ENCODE assay signal across 22 cellular contexts in genomic region chr1:28966617-28967016, GRCh38. TPM values are rescaled to one million over a fixed set of nuclear protein-coding genes. Genes with fewer than 3 reads are reported as not detected.
A peak's percentile ranks its signal among the peaks of the same experiment; 100 is the strongest.
DNase-seq lines count a peak whose midpoint lies in the region; ATAC-seq and TF ChIP-seq lines count a peak whose summit lies in the region.
"Had no signal": no experiment of that assay in that cellular context is flagged by ENCODE, and none has a peak within 500 bp of the region (broad histone marks: within the 10 kb centered on the region; RNA-seq: fewer than 3 reads in every experiment).

No MANE protein-coding gene starts in this region.

- H3K9me3 Mint-ChIP-seq in CD4-positive, alpha-beta memory T cell: no peaks in the 10 kb centered on the region
- no peaks in the 10 kb centered on the region for H3K9me3 Mint-ChIP-seq in endothelial cell (ENCODE audit: unreplicated experiment)
- no peaks in the 10 kb centered on the region for H3K9me3 Mint-ChIP-seq in naive thymus-derived CD4-positive, alpha-beta T cell
- H3K9me3 Mint-ChIP-seq: activated naive CD8-positive, alpha-beta T cell treated with anti-CD3 and anti-CD28 coated beads for 36 hours; activated T-helper 17 cell treated with anti-CD3 and anti-CD28 coated beads, Interleukin-2, amount 50 U/mL, for 72 hours; stimulated activated naive CD8-positive, alpha-beta T cell treated with anti-CD3 and anti-CD28 coated beads, Interleukin-15, Interleukin-2, amounts not matched to agents 100 ng/mL and 50 ng/mL, for 24 hours; T-helper 2 cell treated with Interferon-gamma antibody and Interleukin-4, amounts not matched to agents 5 μg/mL and 100 μg/mL, for 36 hours had no signal

- peaks cover 51% of the 10 kb centered on the region for H3K4me1 ChIP-seq in CD4-positive, alpha-beta memory T cell (ENCODE audit: insufficient read depth, low read length)
- H3K4me1 ChIP-seq in naive thymus-derived CD4-positive, alpha-beta T cell (ENCODE audit: control insufficient read depth in 2 of 2, insufficient read depth in 2 of 2, low read length in 2 of 2): peaks cover 9 to 19% of the 10 kb centered on the region in 2 donors
- H3K4me1 ChIP-seq in heart right ventricle: peaks cover 0 to 13% (median 0%) of the 10 kb centered on the region in 9 donors
- H3K4me1 ChIP-seq: sigmoid colon had no signal

- DNase-seq in CD4-positive, alpha-beta memory T cell: no peak
- peak; percentile 34 for DNase-seq in HT-29 (ENCODE audit: low spot score)
- DNase-seq in endothelial cell (ENCODE audit: low spot score): no peak
- DNase-seq in naive thymus-derived CD4-positive, alpha-beta T cell: no peak
- no peak for DNase-seq in heart right ventricle
- DNase-seq: activated CD4-positive, alpha-beta T cell treated with anti-CD3 and anti-CD28 coated beads for 48 hours; activated naive CD8-positive, alpha-beta T cell treated with anti-CD3 and anti-CD28 coated beads for 36 hours; DMS79 treated with DMSO at 0.1 percent for 48 hours; GOT3; NCI-H1105; NCI-H2029 treated with DMSO at 0.1 percent for 48 hours; NCI-H226; NCI-H748 treated with DMSO at 0.1 percent for 48 hours; RPMI8226; sigmoid colon had no signal

- H3K4me1 Mint-ChIP-seq in CD4-positive, alpha-beta memory T cell: peaks cover 41 to 74% (median 57%) of the 10 kb centered on the region in 4 donors
- H3K4me1 Mint-ChIP-seq in endothelial cell (ENCODE audit: unreplicated experiment): peaks cover 11% of the 10 kb centered on the region
- peaks cover 25 to 88% (median 64%) of the 10 kb centered on the region in 7 donors for H3K4me1 Mint-ChIP-seq in naive thymus-derived CD4-positive, alpha-beta T cell

- CTCF ChIA-PET in CD4-positive, alpha-beta memory T cell (lab: Charles Lee; ENCODE audit: partially characterized antibody): no interaction called here
- CTCF ChIA-PET in naive thymus-derived CD4-positive, alpha-beta T cell (lab: Charles Lee): no interaction called here

- no peaks in the 10 kb centered on the region for H3K27me3 ChIP-seq in CD4-positive, alpha-beta memory T cell (ENCODE audit: insufficient read depth, low read length)
- H3K27me3 ChIP-seq in naive thymus-derived CD4-positive, alpha-beta T cell (ENCODE audit: control insufficient read depth in 2 of 2, insufficient read depth in 2 of 2, low read length in 2 of 2): no peaks in the 10 kb centered on the region
- H3K27me3 ChIP-seq in heart right ventricle: no peaks in the 10 kb centered on the region
- H3K27me3 ChIP-seq: sigmoid colon, vagina had no signal

- ATAC-seq in naive thymus-derived CD4-positive, alpha-beta T cell: no peak
- ATAC-seq in GM21367 (IDR thresholded peaks at IDR 0.05; ENCODE audit: unreplicated experiment) (no peak), heart right ventricle (no peak), HG03135 (IDR thresholded peaks at IDR 0.05; ENCODE audit: unreplicated experiment) (no peak)
- ATAC-seq: activated T-helper 17 cell treated with anti-CD3 and anti-CD28 coated beads, Interleukin-2, amount 50 U/mL, for 72 hours; SK-N-SH treated with all-trans-retinoic acid at 6 μM for 48 hours had no signal

- intact Hi-C loops in CD4-positive, alpha-beta memory T cell (cut with micrococcal nuclease): no loop called here
- intact Hi-C loops in naive thymus-derived CD4-positive, alpha-beta T cell (cut with micrococcal nuclease): no loop called here
- intact Hi-C loops in heart right ventricle (cut with DNase I): no loop called here

- no peak overlapping the region for H3K4me3 ChIP-seq in CD4-positive, alpha-beta memory T cell (ENCODE audit: low read length in 2 of 2)
- no peak overlapping the region for H3K4me3 ChIP-seq in naive thymus-derived CD4-positive, alpha-beta T cell (ENCODE audit: low read length)
- H3K4me3 ChIP-seq in heart right ventricle: no peak overlapping the region
- H3K4me3 ChIP-seq: sigmoid colon, vagina had no signal

- WGBS in heart right ventricle, 2 donors: 77 to 83% methylated on average over 2 of the region's 2 CpGs

- no peaks in the 10 kb centered on the region for H3K36me3 ChIP-seq in CD4-positive, alpha-beta memory T cell (ENCODE audit: insufficient read depth, low read length)
- H3K36me3 ChIP-seq in naive thymus-derived CD4-positive, alpha-beta T cell (ENCODE audit: control insufficient read depth in 2 of 3, insufficient read depth in 3 of 3, low read length in 3 of 3): no peaks in the 10 kb centered on the region
- H3K36me3 ChIP-seq in heart right ventricle: no peaks in the 10 kb centered on the region
- H3K36me3 ChIP-seq: sigmoid colon, vagina had no signal

- POLR2A ChIA-PET in CD4-positive, alpha-beta memory T cell (lab: Charles Lee; ENCODE audit: partially characterized antibody): no interaction called here
- POLR2A ChIA-PET in naive thymus-derived CD4-positive, alpha-beta T cell (lab: Charles Lee): no interaction called here

- peaks cover 4 to 10% of the 10 kb centered on the region in 2 donors for H3K36me3 Mint-ChIP-seq in CD4-positive, alpha-beta memory T cell
- no peaks in the 10 kb centered on the region for H3K36me3 Mint-ChIP-seq in endothelial cell (ENCODE audit: low read depth, unreplicated experiment)
- H3K36me3 Mint-ChIP-seq in naive thymus-derived CD4-positive, alpha-beta T cell: peaks cover 0 to 8% (median 4%) of the 10 kb centered on the region in 5 donors

- H3K27ac ChIP-seq in CD4-positive, alpha-beta memory T cell (ENCODE audit: low read depth, low read length): no peak overlapping the region
- H3K27ac ChIP-seq in naive thymus-derived CD4-positive, alpha-beta T cell (ENCODE audit: low read depth, low read length): no peak overlapping the region
- H3K27ac ChIP-seq in heart right ventricle: no peak overlapping the region
- H3K27ac ChIP-seq: sigmoid colon, vagina had no signal

- H3K4me3 Mint-ChIP-seq in CD4-positive, alpha-beta memory T cell: peak overlapping the region in 2 of 8 donors; percentile 26 to 56
- H3K4me3 Mint-ChIP-seq in endothelial cell (ENCODE audit: unreplicated experiment): no peak overlapping the region
- H3K4me3 Mint-ChIP-seq in naive thymus-derived CD4-positive, alpha-beta T cell: peak overlapping the region in 4 of 10 donors; percentile 1 to 59 (median 14)
- H3K4me3 Mint-ChIP-seq: activated naive CD8-positive, alpha-beta T cell treated with anti-CD3 and anti-CD28 coated beads for 36 hours; activated T-helper 17 cell treated with anti-CD3 and anti-CD28 coated beads, Interleukin-2, amount 50 U/mL, for 72 hours; stimulated activated naive CD8-positive, alpha-beta T cell treated with anti-CD3 and anti-CD28 coated beads, Interleukin-15, Interleukin-2, amounts not matched to agents 100 ng/mL and 50 ng/mL, for 24 hours; T-helper 2 cell treated with Interferon-gamma antibody and Interleukin-4, amounts not matched to agents 5 μg/mL and 100 μg/mL, for 36 hours had no signal

- H3K27ac Mint-ChIP-seq in CD4-positive, alpha-beta memory T cell: peak overlapping the region in 4 of 7 donors; percentile 38 to 74 (median 46)
- peak overlapping the region; percentile 0 for H3K27ac Mint-ChIP-seq in endothelial cell (ENCODE audit: unreplicated experiment)
- H3K27ac Mint-ChIP-seq in naive thymus-derived CD4-positive, alpha-beta T cell: peak overlapping the region in 8 of 9 donors; percentile 9 to 83 (median 58)
- H3K27ac Mint-ChIP-seq: activated T-helper 17 cell treated with anti-CD3 and anti-CD28 coated beads, Interleukin-2, amount 50 U/mL, for 72 hours; stimulated activated naive CD8-positive, alpha-beta T cell treated with anti-CD3 and anti-CD28 coated beads, Interleukin-15, Interleukin-2, amounts not matched to agents 100 ng/mL and 50 ng/mL, for 24 hours; T-helper 2 cell treated with Interferon-gamma antibody and Interleukin-4, amounts not matched to agents 5 μg/mL and 100 μg/mL, for 36 hours had no signal

- no peaks in the 10 kb centered on the region for H3K27me3 Mint-ChIP-seq in CD4-positive, alpha-beta memory T cell
- peaks cover 2% of the 10 kb centered on the region for H3K27me3 Mint-ChIP-seq in endothelial cell (ENCODE audit: unreplicated experiment)
- H3K27me3 Mint-ChIP-seq in naive thymus-derived CD4-positive, alpha-beta T cell: no peaks in the 10 kb centered on the region
- H3K27me3 Mint-ChIP-seq: activated naive CD8-positive, alpha-beta T cell treated with anti-CD3 and anti-CD28 coated beads for 36 hours; activated T-helper 17 cell treated with anti-CD3 and anti-CD28 coated beads, Interleukin-2, amount 50 U/mL, for 72 hours; stimulated activated naive CD8-positive, alpha-beta T cell treated with anti-CD3 and anti-CD28 coated beads, Interleukin-15, Interleukin-2, amounts not matched to agents 100 ng/mL and 50 ng/mL, for 24 hours had no signal

- H3K9me3 ChIP-seq in CD4-positive, alpha-beta memory T cell (ENCODE audit: control insufficient read depth in 1 of 2, low read length in 2 of 2): no peaks in the 10 kb centered on the region
- H3K9me3 ChIP-seq in naive thymus-derived CD4-positive, alpha-beta T cell (ENCODE audit: control insufficient read depth in 2 of 3, low read length in 3 of 3): no peaks in the 10 kb centered on the region
- H3K9me3 ChIP-seq in heart right ventricle: no peaks in the 10 kb centered on the region
- H3K9me3 ChIP-seq: sigmoid colon, vagina had no signal

- TF ChIP-seq CTCF in endothelial cell (IDR thresholded peaks at IDR 0.05; ENCODE audit: unreplicated experiment) (no peak), heart right ventricle (IDR thresholded peaks at IDR 0.05) (no peak)

RNA-seq across cellular contexts. Expression of gene EPB41, which starts 52.2 kb away (rescaled TPM):
- total RNA-seq in CD4-positive, alpha-beta memory T cell: 100 to 1,000 TPM; 320 to 321 TPM
- polyA plus RNA-seq in CD4-positive, alpha-beta memory T cell: 100 to 1,000 TPM in 1 of 2 donors, 10 to 100 TPM in 1; 56.1 to 106 TPM
- 35.2 and 36.4 TPM in 2 replicates for total RNA-seq in HT-29 (2014; rRNA removed; shearing (Covaris generic))
- 82.6 TPM for total RNA-seq in endothelial cell (ENCODE audit: unreplicated experiment)
- 100 to 1,000 TPM; 150 to 325 (median 175) TPM for total RNA-seq in naive thymus-derived CD4-positive, alpha-beta T cell
- 100 to 1,000 TPM; 115 to 134 TPM for polyA plus RNA-seq in naive thymus-derived CD4-positive, alpha-beta T cell
- 10 to 100 TPM; 14.7 to 36.8 (median 24.7) TPM for total RNA-seq in heart right ventricle
- 1 to 10 TPM; 4.1 to 8.9 TPM for polyA plus RNA-seq in heart right ventricle

Comparison
In these comparisons a context has a peak if more than half of its experiments do, and no peak if none do; other contexts are left out.
1. H3K27ac Mint-ChIP-seq: peak in every context shown above with its lines; median percentile 58 in naive thymus-derived CD4-positive, alpha-beta T cell; 46 in CD4-positive, alpha-beta memory T cell; 0 in endothelial cell.